Comparison of ENCODE assay signal across 12 cellular contexts in genomic region chr3:195635262-195635873, GRCh38. TPM values are rescaled to one million over a fixed set of nuclear protein-coding genes. Genes with fewer than 3 reads are reported as not detected.
DNase-seq lines count a peak whose midpoint lies in the region; ATAC-seq and TF ChIP-seq lines count a peak whose summit lies in the region.
"Not testable (repeated sequence)": the region's sequence is repeated elsewhere in the genome, so short reads cannot be mapped to it uniquely, and the experiment has no call there.
"Had no signal": no experiment of that assay in that cellular context is flagged by ENCODE, and none has a peak within 500 bp of the region (broad histone marks: within the 10 kb centered on the region; RNA-seq: fewer than 3 reads in every experiment).

No MANE protein-coding gene starts in this region.

- not testable (repeated sequence) for H3K27me3 ChIP-seq in DND-41 (ENCODE audit: insufficient read depth, low read length, poor library complexity); Loucy (ENCODE audit: insufficient read depth, low read length, poor library complexity, severe bottlenecking); adipocyte (replicated peaks; ENCODE audit: control insufficient read depth, insufficient read depth, low read length); upper lobe of left lung

- not testable (repeated sequence) for TF ChIP-seq POLR2A in upper lobe of left lung (IDR thresholded peaks at IDR 0.05)

- H3K4me2 ChIP-seq in DND-41 (ENCODE audit: insufficient read depth, low read length) (peak overlapping the region; percentile 42; the same call in 1 of the 2 replicates), Loucy (ENCODE audit: low read depth, low read length, poor library complexity, severe bottlenecking) (peak overlapping the region; percentile 66)

- H2AFZ ChIP-seq in DND-41 (ENCODE audit: low read depth, low read length); Loucy (ENCODE audit: low read length): not testable (repeated sequence)

- not testable (repeated sequence) for H3K79me2 ChIP-seq in DND-41 (ENCODE audit: insufficient read depth, low read length); Loucy (ENCODE audit: insufficient read depth, low read length)

- H4K20me1 ChIP-seq in DND-41 (ENCODE audit: insufficient read depth, low read length); Loucy (ENCODE audit: insufficient read depth, low read length, poor library complexity, severe bottlenecking): not testable (repeated sequence)

- not testable (repeated sequence) for H3K4me1 ChIP-seq in DND-41 (ENCODE audit: insufficient read depth, low read length); Loucy (ENCODE audit: insufficient read depth, low read length, poor library complexity, severe bottlenecking); adipocyte (ENCODE audit: control insufficient read depth, insufficient read depth, low read length); upper lobe of left lung

- H3K4me1 Mint-ChIP-seq in T-helper 17 cell, memory B cell: not testable (repeated sequence)

- peak overlapping the region; percentile 81 for H3K4me3 Mint-ChIP-seq in T-helper 17 cell
- peak overlapping the region; percentile 52 for H3K4me3 Mint-ChIP-seq in memory B cell

- intact Hi-C loops in Right ventricle myocardium superior (cut with DNase I): not testable (repeated sequence)

- not testable (repeated sequence) for DNase-seq in DND-41; T-helper 17 cell; adipocyte (ENCODE audit: low read depth); Right ventricle myocardium superior; memory B cell (ENCODE audit: low spot score in 2 of 2)
- DNase-seq in upper lobe of left lung: peak in 1 of 2 donors; percentile 86

- H3K27ac Mint-ChIP-seq in T-helper 17 cell, memory B cell: not testable (repeated sequence)

- H3K36me3 ChIP-seq in DND-41 (ENCODE audit: insufficient read depth, low read length); Loucy (ENCODE audit: insufficient read depth, low read length); adipocyte (ENCODE audit: control insufficient read depth, insufficient read depth, low read length, severe bottlenecking); upper lobe of left lung: not testable (repeated sequence)

- H3K27ac ChIP-seq in DND-41 (ENCODE audit: low read length): not testable (repeated sequence)
- peak overlapping the region in 5 of 21 experiments; percentile 3 to 78 (median 54) for H3K27ac ChIP-seq in skin epidermis
- H3K27ac ChIP-seq in upper lobe of left lung: peak overlapping the region in 1 of 4 donors; percentile 41

- H3K36me3 Mint-ChIP-seq in T-helper 17 cell (ENCODE audit: low read depth); memory B cell: not testable (repeated sequence)

- no CpG with 5 or more reads among the region's 64 CpGs for WGBS in upper lobe of left lung, 2 donors

- H3K9me3 ChIP-seq in DND-41 (ENCODE audit: insufficient read depth, low read length, severe bottlenecking); Loucy (ENCODE audit: insufficient read depth, low read depth, low read length); T-helper 17 cell (ENCODE audit: control insufficient read depth, low read length, poor library complexity, severe bottlenecking); adipocyte (ENCODE audit: control insufficient read depth, low read length); upper lobe of left lung: not testable (repeated sequence)

- peak; percentile 8; the same call in 1 of the 3 replicates for ATAC-seq in DND-41 (ENCODE audit: insufficient read depth, low read depth)
- ATAC-seq in T-helper 17 cell: peak; percentile 8
- peak; percentile 6 for ATAC-seq in Right ventricle myocardium superior (ENCODE audit: poor library complexity)
- ATAC-seq in memory B cell (ENCODE audit: low read depth): peak; percentile 3
- ATAC-seq in upper lobe of left lung (ENCODE audit: low FRiP score in 2 of 2): peak in 1 of 2 donors; percentile 1

- H3K27me3 Mint-ChIP-seq in T-helper 17 cell, memory B cell: not testable (repeated sequence)

- not testable (repeated sequence) for H3K4me3 ChIP-seq in DND-41 (ENCODE audit: low read depth in 1 of 2, low read length in 2 of 2)
- peak overlapping the region; percentile 62 for H3K4me3 ChIP-seq in Loucy (ENCODE audit: low read length, poor library complexity, severe bottlenecking)
- peak overlapping the region; percentile 54 for H3K4me3 ChIP-seq in adipocyte (ENCODE audit: low read length)
- H3K4me3 ChIP-seq in skin epidermis: peak overlapping the region in 5 of 7 experiments; percentile 1 to 41 (median 21)
- peak overlapping the region in 3 of 4 donors; percentile 30 to 40 (median 37) for H3K4me3 ChIP-seq in upper lobe of left lung

- TF ChIP-seq EP300 in upper lobe of left lung (IDR thresholded peaks at IDR 0.05): not testable (repeated sequence)

- not testable (repeated sequence) for TF ChIP-seq CTCF in DND-41 (IDR thresholded peaks at IDR 0.05; ENCODE audit: borderline replicate concordance, extremely low read depth, low read length, poor library complexity, severe bottlenecking); Loucy (conservative IDR thresholded peaks at IDR 0.05; ENCODE audit: low read length); upper lobe of left lung (IDR thresholded peaks at IDR 0.05)

- not testable (repeated sequence) for H3K9ac ChIP-seq in DND-41 (ENCODE audit: low read depth, low read length); adipocyte (ENCODE audit: low read length)
- H3K9ac ChIP-seq in Loucy (ENCODE audit: low read depth, low read length, poor library complexity, severe bottlenecking): peak overlapping the region; percentile 56

- H3K9me2 ChIP-seq in Loucy (replicated peaks; ENCODE audit: low read depth, low read length): not testable (repeated sequence)

- H3F3A ChIP-seq in Loucy (ENCODE audit: low read depth): not testable (repeated sequence)

- not testable (repeated sequence) for H3K9me3 Mint-ChIP-seq in memory B cell

RNA-seq across cellular contexts. Expression of gene APOD, which starts 51.6 kb away (rescaled TPM):
- total RNA-seq in T-helper 17 cell (not detected), Right ventricle myocardium superior (322 TPM), upper lobe of left lung (100 to 1,000 TPM in 2 of 6 donors, 10 to 100 TPM in 4; 29.7 to 120 (median 67.4) TPM)
- total RNA-seq: activated CD4-positive, alpha-beta T cell treated with anti-CD3 and anti-CD28 coated beads for 36 hours; activated naive CD8-positive, alpha-beta T cell treated with anti-CD3 and anti-CD28 coated beads, Interleukin-2, amount 10 ng/mL, durations not matched to agents 7 days and 5 days; cardiac muscle cell; H7 had no signal

Comparison
In these comparisons a context has a peak if more than half of its experiments do, and no peak if none do; other contexts are left out.
1. RNA of gene APOD, which starts 51.6 kb away (total RNA-seq): 322 TPM in Right ventricle myocardium superior (single experiment) and 29.7 to 120 TPM in upper lobe of left lung; not detected in T-helper 17 cell; every median in the first group is over 10 times any median in the second.